Comparison of ENCODE assay signal across 23 cellular contexts in genomic region chr17:5898406-5898805, GRCh38.
"Had no signal": no experiment of that assay in that cellular context is flagged by ENCODE, and none has a peak within 500 bp of the region (broad histone marks: within the 10 kb centered on the region; RNA-seq: fewer than 3 reads in every experiment).

No MANE protein-coding gene starts in this region.

- H3K4me3 Mint-ChIP-seq: immature natural killer cell; nephron progenitor cell; stimulated activated naive B cell treated with anti-CD40 and anti-IgM and Interleukin-4, amounts not matched to agents 10 μg/mL and 1 μg/mL and 100 μg/mL, for 72 hours; stimulated activated naive CD8-positive, alpha-beta T cell treated with anti-CD3 and anti-CD28 coated beads, Interleukin-15, Interleukin-2, amounts not matched to agents 100 ng/mL and 50 ng/mL, for 24 hours had no signal

- H3K36me3 ChIP-seq: esophagus squamous epithelium, lower lobe of right lung, right lobe of liver, thoracic aorta, tibial nerve, vagina had no signal

- H3K27ac ChIP-seq: coronary artery, esophagus squamous epithelium, lower lobe of right lung, parathyroid adenoma, right lobe of liver, thoracic aorta, tibial nerve, vagina had no signal

- ATAC-seq: left ventricle myocardium superior; lower lobe of right lung; naive thymus-derived CD8-positive, alpha-beta T cell; right lobe of liver; stimulated activated naive B cell treated with anti-CD40 and anti-IgM and Interleukin-4, amounts not matched to agents 10 μg/mL and 1 μg/mL and 100 μg/mL, for 72 hours had no signal

- H3K9me3 Mint-ChIP-seq: immature natural killer cell; stimulated activated naive CD8-positive, alpha-beta T cell treated with anti-CD3 and anti-CD28 coated beads, Interleukin-15, Interleukin-2, amounts not matched to agents 100 ng/mL and 50 ng/mL, for 24 hours had no signal

- H3K36me3 Mint-ChIP-seq: immature natural killer cell; naive thymus-derived CD8-positive, alpha-beta T cell had no signal

- H3K79me2 ChIP-seq: parathyroid adenoma had no signal

- H3K9ac ChIP-seq: parathyroid adenoma had no signal

- H3K9me3 ChIP-seq: right lobe of liver, vagina had no signal

- H3K4me3 ChIP-seq: coronary artery, dorsolateral prefrontal cortex, esophagus squamous epithelium, lower lobe of right lung, right lobe of liver, thoracic aorta, tibial nerve, vagina had no signal

- H3K27me3 ChIP-seq: right lobe of liver, tibial nerve, vagina had no signal

- DNase-seq: dorsolateral prefrontal cortex; effector CD8-positive, alpha-beta T cell; erythroblast; esophagus squamous epithelium; foreskin melanocyte; hypothalamus; immature natural killer cell; left ventricle myocardium superior; lower lobe of right lung; naive thymus-derived CD8-positive, alpha-beta T cell; nephron progenitor cell; right lobe of liver; small intestine; stimulated activated CD4-positive, alpha-beta T cell treated with anti-CD3 and anti-CD28 coated beads, Interleukin-15, amount 100 ng/mL, for 24 hours; stimulated activated CD4-positive, alpha-beta T cell treated with anti-CD3 and anti-CD28 coated beads, Interleukin-2, amount 100 ng/mL, for 48 hours; stimulated activated naive B cell treated with anti-CD40 and anti-IgM and Interleukin-4, amounts not matched to agents 10 μg/mL and 1 μg/mL and 100 μg/mL, for 72 hours had no signal

- H2AFZ ChIP-seq: parathyroid adenoma had no signal

- H3K4me1 ChIP-seq: esophagus squamous epithelium, lower lobe of right lung, parathyroid adenoma, right lobe of liver, tibial nerve, vagina had no signal

- H3K27ac Mint-ChIP-seq: progenitor cell of endocrine pancreas; stimulated activated naive B cell treated with anti-CD40 and anti-IgM and Interleukin-4, amounts not matched to agents 10 μg/mL and 1 μg/mL and 100 μg/mL, for 72 hours; stimulated activated naive CD8-positive, alpha-beta T cell treated with anti-CD3 and anti-CD28 coated beads, Interleukin-15, Interleukin-2, amounts not matched to agents 100 ng/mL and 50 ng/mL, for 24 hours had no signal
